26 cellular contexts compared by ENCODE assay signal in the genomic region with DNA sequence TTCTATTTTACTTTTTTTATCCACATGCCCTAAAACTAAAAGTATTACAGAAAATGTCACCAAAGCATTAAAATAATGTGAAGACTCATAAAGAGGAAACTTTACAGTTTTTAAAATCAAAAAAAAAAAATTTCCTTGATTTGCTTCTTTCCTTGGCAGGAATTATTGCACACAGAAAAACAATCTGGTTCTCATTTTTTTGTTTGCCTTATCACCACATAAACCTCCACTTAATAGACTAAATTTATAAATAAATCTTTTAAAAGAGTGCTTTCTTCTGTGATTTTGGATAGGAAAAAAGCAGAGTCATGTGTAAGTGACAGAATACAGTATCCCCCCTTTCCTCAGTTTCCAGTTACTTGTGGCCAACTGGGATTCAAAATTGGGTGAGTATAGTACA.
"Had no signal": no experiment of that assay in that cellular context is flagged by ENCODE, and none has a peak within 500 bp of the region (broad histone marks: within the 10 kb centered on the region; RNA-seq: fewer than 3 reads in every experiment).

No MANE protein-coding gene starts in this region.

- H3K4me3 ChIP-seq: coronary artery, hepatocyte, left ventricle myocardium inferior, lower lobe of right lung, prostate gland, right lobe of liver, spleen, stomach, thoracic aorta, transverse colon had no signal

- H2AFZ ChIP-seq: hepatocyte, parathyroid adenoma had no signal

- H3K27me3 ChIP-seq: hepatocyte, right lobe of liver, spleen, stomach, transverse colon had no signal

- H3K79me2 ChIP-seq: hepatocyte, parathyroid adenoma had no signal

- H3K27ac ChIP-seq: coronary artery, hepatocyte, lower lobe of right lung, parathyroid adenoma, prostate gland, right lobe of liver, stomach, thoracic aorta, transverse colon had no signal

- H3K36me3 ChIP-seq: left ventricle myocardium inferior, lower lobe of right lung, prostate gland, right lobe of liver, spleen, stomach, thoracic aorta, transverse colon had no signal

- H3K4me2 ChIP-seq: hepatocyte had no signal

- H3K4me1 ChIP-seq: prostate gland had no signal

- H3K9me3 ChIP-seq: left ventricle myocardium inferior, lower lobe of right lung, prostate gland, right lobe of liver, spleen, stomach, thoracic aorta, transverse colon had no signal

- ATAC-seq: esophagus mucosa; left cardiac atrium; lower lobe of right lung; right lobe of liver; stimulated activated memory B cell treated with anti-CD40 and anti-IgM and Interleukin-4, amounts not matched to agents 10 μg/mL and 1 μg/mL and 100 μg/mL, for 72 hours had no signal

- DNase-seq: effector CD4-positive, alpha-beta T cell; endodermal cell; foreskin melanocyte; head of caudate nucleus; kidney; left cardiac atrium; left ventricle myocardium inferior; lower lobe of right lung; mesendoderm; naive B cell; occipital lobe; right lobe of liver; spleen; stimulated activated CD4-positive, alpha-beta T cell treated with anti-CD3 and anti-CD28 coated beads, Interleukin-15, amount 100 ng/mL, for 24 hours; stimulated activated CD4-positive, alpha-beta T cell treated with anti-CD3 and anti-CD28 coated beads, Interleukin-1b, Interleukin-23, amount 100 ng/mL, for 48 hours; stimulated activated CD4-positive, alpha-beta T cell treated with anti-CD3 and anti-CD28 coated beads, Interleukin-4, amount 100 ng/mL, for 24 hours; stomach; substantia nigra; transverse colon had no signal

- H3K9ac ChIP-seq: parathyroid adenoma had no signal
